Comparison of ENCODE assay signal across 9 cellular contexts in genomic region chr9:137167752-137168574, GRCh38. TPM values are rescaled to one million over a fixed set of nuclear protein-coding genes. Genes with fewer than 3 reads are reported as not detected.
A peak's percentile ranks its signal among the peaks of the same experiment; 100 is the strongest.
DNase-seq lines count a peak whose midpoint lies in the region; ATAC-seq, FAIRE-seq and TF ChIP-seq lines count a peak whose summit lies in the region.
"Had no signal": no experiment of that assay in that cellular context is flagged by ENCODE, and none has a peak within 500 bp of the region (broad histone marks: within the 10 kb centered on the region; RNA-seq: fewer than 3 reads in every experiment).

No MANE protein-coding gene starts in this region.

- POLR2A ChIA-PET in K562 (lab: Yijun Ruan, JAX): interaction anchor here (0.8 to 1.1 kb wide), 2 partner anchors 21 to 75 kb away, joined by 3 read pairs; partner anchors contain the start of gene SSNA1

- no peak for TF ChIP-seq CTCF in DND-41 (IDR thresholded peaks at IDR 0.05; ENCODE audit: borderline replicate concordance, extremely low read depth, low read length, poor library complexity, severe bottlenecking)
- TF ChIP-seq CTCF in NB4 (IDR thresholded peaks at IDR 0.05; ENCODE audit: low read depth, low read length): no peak
- no peak for TF ChIP-seq CTCF in K562 (IDR thresholded peaks at IDR 0.05 in 2 of 3, conservative IDR thresholded peaks at IDR 0.05 in 1 of 3; ENCODE audit: insufficient read depth in 2 of 3, low read depth in 1 of 3, low read length in 3 of 3)
- TF ChIP-seq CTCF in neural crest cell (conservative IDR thresholded peaks at IDR 0.05): no peak

- H3K4me1 ChIP-seq in DND-41 (ENCODE audit: insufficient read depth, low read length): no peaks in the 10 kb centered on the region
- H3K4me1 ChIP-seq in K562 (replicated peaks in 1 of 2; ENCODE audit: control insufficient read depth in 2 of 2, insufficient read depth in 2 of 2, low read length in 2 of 2): peaks cover 0 to 98% of the 10 kb centered on the region in 2 experiments; a peak in 2 of 5 replicates

- H3K27me3 ChIP-seq in DND-41 (ENCODE audit: insufficient read depth, low read length, poor library complexity) (peaks cover 28% of the 10 kb centered on the region), K562 (ENCODE audit: control insufficient read depth in 2 of 2, insufficient read depth in 2 of 2, low read length in 2 of 2) (peaks cover 29 to 55% of the 10 kb centered on the region in 2 experiments; a peak in 4 of 5 replicates)

- TF ChIP-seq POLR2A in NB4 (IDR thresholded peaks at IDR 0.05; ENCODE audit: extremely low read depth, insufficient read length) (no peak), K562 (conservative IDR thresholded peaks at IDR 0.05) (no peak)

- H3K4me1 Mint-ChIP-seq in neural crest cell: no peaks in the 10 kb centered on the region

- ATAC-seq in DND-41 (ENCODE audit: insufficient read depth, low read depth) (peak; percentile 29; the same call in 1 of the 3 replicates), K562 (peak; percentile 49)

- no peak for TF ChIP-seq RAD21 in K562 (CRISPR knock-in tag; conservative IDR thresholded peaks at IDR 0.05 in 1 of 2, IDR thresholded peaks at IDR 0.05 in 1 of 2)

- H4K20me1 ChIP-seq in DND-41 (ENCODE audit: insufficient read depth, low read length) (no peaks in the 10 kb centered on the region), K562 (replicated peaks; ENCODE audit: control insufficient read depth, insufficient read depth, low read length) (no peaks in the 10 kb centered on the region; the same call in 1 of the 2 replicates)

- no peak overlapping the region for H3K4me3 Mint-ChIP-seq in neural crest cell

- no peak overlapping the region for H3K27ac Mint-ChIP-seq in neural crest cell (ENCODE audit: unreplicated experiment)

- no peak for FAIRE-seq in K562 (lab: Jason Lieb, UNC)
- FAIRE-seq in frontal cortex (lab: Jason Lieb, UNC): no peak

- H3K27ac ChIP-seq in DND-41 (ENCODE audit: low read length) (no peak overlapping the region), K562 (ENCODE audit: extremely low read depth, low read depth, low read length) (no peak overlapping the region)

- no TSS peak for BruUV-seq in K562 (replicated peaks; lab: Mats Ljungman, UMichigan)

- in situ Hi-C loops in K562 (cut with MboI): no loop called here

- H2AFZ ChIP-seq in DND-41 (ENCODE audit: low read depth, low read length) (no peak overlapping the region), K562 (ENCODE audit: low read depth, low read length) (no peak overlapping the region)

- H3K79me2 ChIP-seq in DND-41 (ENCODE audit: insufficient read depth, low read length): no peaks in the 10 kb centered on the region
- no peaks in the 10 kb centered on the region for H3K79me2 ChIP-seq in K562 (ENCODE audit: control insufficient read depth, insufficient read depth, low read length)

- H3K4me3 ChIP-seq in DND-41 (ENCODE audit: low read depth in 1 of 2, low read length in 2 of 2): no peak overlapping the region
- no peak overlapping the region for H3K4me3 ChIP-seq in NB4 (ENCODE audit: low read depth, low read length)
- H3K4me3 ChIP-seq in K562: no peak overlapping the region

- TF ChIP-seq EP300 in K562 (IDR thresholded peaks at IDR 0.05; ENCODE audit: low read length): no peak

- no peak overlapping the region for H3K4me2 ChIP-seq in DND-41 (ENCODE audit: insufficient read depth, low read length)
- H3K4me2 ChIP-seq in K562 (ENCODE audit: insufficient read depth, low read length): no peak overlapping the region; the same call in 1 of the 2 replicates

- no peaks in the 10 kb centered on the region for H3K9me1 ChIP-seq in K562 (ENCODE audit: control insufficient read depth, insufficient read depth, low read length)

- 9% methylated on average over 22 of the region's 57 CpGs for WGBS in K562 (ENCODE audit: insufficient coverage, low coverage, missing lambda C conversion rate)

- DNase-seq in DND-41 (no peak), NB4 (ENCODE audit: low read depth) (peak; percentile 50), K562 (ENCODE audit: extremely low read depth in 1 of 4, low spot score in 3 of 4) (peak; percentile 69 to 88 (median 80)), neural crest cell (ENCODE audit: low read depth, low spot score) (peak; percentile 26), COLO829 (ENCODE audit: low spot score) (no peak), UCSD-AML1 (lab: John Stamatoyannopoulos, UW; ENCODE audit: unreplicated experiment) (no peak), frontal cortex (ENCODE audit: low spot score in 2 of 2) (no peak), midbrain (lab: John Stamatoyannopoulos, UW) (no peak)

- H3K9me3 ChIP-seq in DND-41 (ENCODE audit: insufficient read depth, low read length, severe bottlenecking) (no peaks in the 10 kb centered on the region), K562 (replicated peaks; ENCODE audit: control insufficient read depth, insufficient read depth, low read depth, low read length) (no peaks in the 10 kb centered on the region)

- peaks cover 84% of the 10 kb centered on the region for H3K27me3 Mint-ChIP-seq in neural crest cell (ENCODE audit: low read depth)

- H3K36me3 ChIP-seq in DND-41 (ENCODE audit: insufficient read depth, low read length): no peaks in the 10 kb centered on the region
- H3K36me3 ChIP-seq in K562 (ENCODE audit: control insufficient read depth, insufficient read depth, low read length): no peaks in the 10 kb centered on the region

- intact Hi-C loops in K562 (cut with micrococcal nuclease): no loop called here

- H3K9ac ChIP-seq in DND-41 (ENCODE audit: low read depth, low read length) (no peak overlapping the region), K562 (ENCODE audit: insufficient read depth in 1 of 2, low read depth in 2 of 2, low read length in 2 of 2) (peak overlapping the region in 1 of 2 experiments; percentile 52; a peak in 1 of 4 replicates)

- no peaks in the 10 kb centered on the region for H3K36me3 Mint-ChIP-seq in neural crest cell (ENCODE audit: low read depth)

- CTCF ChIA-PET in K562 (lab: Yijun Ruan, JAX; ENCODE audit: low intra/inter-chr PET ratio): no interaction called here

- H3K9me3 Mint-ChIP-seq in neural crest cell: no peaks in the 10 kb centered on the region

RNA-seq across cellular contexts. Expression of gene LRRC26, which starts 1.9 kb away (rescaled TPM):
- total RNA-seq in K562 (2011; cell fraction: chromatin; rRNA removed; ENCODE audit: low replicate concordance): not detected in 2 replicates
- total RNA-seq in K562 (2011; cell fraction: nucleolus; rRNA removed): not detected in 2 replicates
- not detected in 2 replicates for total RNA-seq in K562 (2011; cell fraction: nucleoplasm; rRNA removed)
- not detected in 2 replicates for total RNA-seq in K562 (2014; rRNA removed)
- total RNA-seq in K562 (2014; rRNA removed; fragmentation: Illumina TruSeq; extraction: Trizol): not detected in 2 replicates
- total RNA-seq in K562 (2015; rRNA removed; fragmentation: Illumina TruSeq; extraction: Trizol): not detected in 2 replicates
- total RNA-seq in K562 (2021): not detected in 2 replicates
- polyA plus RNA-seq in K562 (2011; rRNA removed): not detected in 2 replicates
- polyA plus RNA-seq in K562 (2011; cell fraction: cytosol; rRNA removed): 0.06 TPM in 1 of 2 replicates, not detected in the other
- not detected in 2 replicates for polyA plus RNA-seq in K562 (2011; cell fraction: nucleus; rRNA removed)
- polyA plus RNA-seq in K562 (2012): not detected in 2 replicates
- polyA plus RNA-seq in K562 (2014; fragmentation: Illumina TruSeq; extraction: Trizol): not detected in 2 replicates
- polyA plus RNA-seq in K562 (2014; fragmentation: Nextera tagmentation; extraction: Ambion mirVana): not detected
- not detected in 2 replicates for polyA plus RNA-seq in K562 (2014; rRNA removed)
- polyA minus RNA-seq in K562 (2011; rRNA and poly(A)+ RNA removed): not detected in 2 replicates
- not detected in 2 replicates for polyA minus RNA-seq in K562 (2011; cell fraction: cytosol; rRNA and poly(A)+ RNA removed)
- not detected in 2 replicates for polyA minus RNA-seq in K562 (2011; cell fraction: nucleus; rRNA and poly(A)+ RNA removed)
- 0.37 and 0.48 TPM in 2 replicates for total RNA-seq in neural crest cell
- total RNA-seq in frontal cortex: 0.41 TPM
- total RNA-seq: HT1080 had no signal

RNA-seq across cellular contexts. Expression of gene TMEM210, which starts 3.9 kb away (rescaled TPM):
- not detected in 2 replicates for total RNA-seq in K562 (2011; cell fraction: chromatin; rRNA removed; ENCODE audit: low replicate concordance)
- not detected in 2 replicates for total RNA-seq in K562 (2011; cell fraction: nucleolus; rRNA removed)
- not detected in 2 replicates for total RNA-seq in K562 (2011; cell fraction: nucleoplasm; rRNA removed)
- total RNA-seq in K562 (2014; rRNA removed) (not detected in 2 replicates), K562 (2014; rRNA removed; fragmentation: Illumina TruSeq; extraction: Trizol) (not detected in 2 replicates), K562 (2015; rRNA removed; fragmentation: Illumina TruSeq; extraction: Trizol) (not detected in 2 replicates), K562 (2021) (not detected in 2 replicates), neural crest cell (not detected in 2 replicates), frontal cortex (not detected)
- polyA plus RNA-seq in K562 (2011; rRNA removed) (not detected in 2 replicates), K562 (2014; fragmentation: Illumina TruSeq; extraction: Trizol) (not detected in 2 replicates), K562 (2014; fragmentation: Nextera tagmentation; extraction: Ambion mirVana) (not detected), K562 (2014; rRNA removed) (not detected in 2 replicates)
- polyA plus RNA-seq in K562 (2011; cell fraction: cytosol; rRNA removed): not detected in 2 replicates
- polyA plus RNA-seq in K562 (2011; cell fraction: nucleus; rRNA removed): not detected in 2 replicates
- not detected in 2 replicates for polyA plus RNA-seq in K562 (2012)
- not detected in 2 replicates for polyA minus RNA-seq in K562 (2011; rRNA and poly(A)+ RNA removed)
- not detected in 2 replicates for polyA minus RNA-seq in K562 (2011; cell fraction: cytosol; rRNA and poly(A)+ RNA removed)
- not detected in 2 replicates for polyA minus RNA-seq in K562 (2011; cell fraction: nucleus; rRNA and poly(A)+ RNA removed)
- total RNA-seq: HT1080 had no signal

RNA-seq across cellular contexts. Expression of gene ANAPC2, which starts 20.4 kb away (rescaled TPM):
- total RNA-seq in K562 (2011; cell fraction: chromatin; rRNA removed; ENCODE audit: low replicate concordance): 116 and 279 TPM in 2 replicates
- total RNA-seq in K562 (2011; cell fraction: nucleolus; rRNA removed): 160 and 161 TPM in 2 replicates
- total RNA-seq in K562 (2011; cell fraction: nucleoplasm; rRNA removed): 110 and 125 TPM in 2 replicates
- 19.8 and 23.4 TPM in 2 replicates for total RNA-seq in K562 (2014; rRNA removed)
- 5.8 and 8.0 TPM in 2 replicates for total RNA-seq in K562 (2014; rRNA removed; fragmentation: Illumina TruSeq; extraction: Trizol)
- total RNA-seq in K562 (2015; rRNA removed; fragmentation: Illumina TruSeq; extraction: Trizol): 16.4 and 17.5 TPM in 2 replicates
- 50.7 and 56.5 TPM in 2 replicates for total RNA-seq in K562 (2021)
- 17.7 and 22.1 TPM in 2 replicates for polyA plus RNA-seq in K562 (2011; rRNA removed)
- polyA plus RNA-seq in K562 (2011; cell fraction: cytosol; rRNA removed): 11.1 and 24.4 TPM in 2 replicates
- 195 and 268 TPM in 2 replicates for polyA plus RNA-seq in K562 (2011; cell fraction: nucleus; rRNA removed)
- 30.8 and 42.2 TPM in 2 replicates for polyA plus RNA-seq in K562 (2012)
- 10.1 and 19.3 TPM in 2 replicates for polyA plus RNA-seq in K562 (2014; fragmentation: Illumina TruSeq; extraction: Trizol)
- under 1 TPM in 1 of 2 experiments, not detected in 1; 0.11 TPM for polyA plus RNA-seq in K562 (2014; fragmentation: Nextera tagmentation; extraction: Ambion mirVana)
- polyA plus RNA-seq in K562 (2014; rRNA removed): 41.6 and 46.1 TPM in 2 replicates
- 10.4 and 13.3 TPM in 2 replicates for polyA minus RNA-seq in K562 (2011; rRNA and poly(A)+ RNA removed)
- 30.0 and 32.4 TPM in 2 replicates for polyA minus RNA-seq in K562 (2011; cell fraction: cytosol; rRNA and poly(A)+ RNA removed)
- 61.7 and 67.4 TPM in 2 replicates for polyA minus RNA-seq in K562 (2011; cell fraction: nucleus; rRNA and poly(A)+ RNA removed)
- 69.3 and 71.7 TPM in 2 replicates for total RNA-seq in neural crest cell
- 22.4 TPM for total RNA-seq in frontal cortex

RNA-seq across cellular contexts. Expression of gene SSNA1, which starts 20.5 kb away (rescaled TPM):
- total RNA-seq in K562 (2011; cell fraction: chromatin; rRNA removed; ENCODE audit: low replicate concordance): 2.1 and 9.0 TPM in 2 replicates
- total RNA-seq in K562 (2011; cell fraction: nucleolus; rRNA removed): 24.7 and 27.9 TPM in 2 replicates
- total RNA-seq in K562 (2011; cell fraction: nucleoplasm; rRNA removed): 12.1 and 13.6 TPM in 2 replicates
- total RNA-seq in K562 (2014; rRNA removed) (130 and 153 TPM in 2 replicates), K562 (2014; rRNA removed; fragmentation: Illumina TruSeq; extraction: Trizol) (8.7 and 16.8 TPM in 2 replicates), K562 (2015; rRNA removed; fragmentation: Illumina TruSeq; extraction: Trizol) (74.7 and 76.7 TPM in 2 replicates), K562 (2021) (96.4 and 106 TPM in 2 replicates), neural crest cell (64.8 and 66.4 TPM in 2 replicates), frontal cortex (24.5 TPM)
- polyA plus RNA-seq in K562 (2011; rRNA removed) (40.5 and 43.4 TPM in 2 replicates), K562 (2014; fragmentation: Illumina TruSeq; extraction: Trizol) (57.1 and 101 TPM in 2 replicates), K562 (2014; fragmentation: Nextera tagmentation; extraction: Ambion mirVana) (10 to 100 TPM in 1 of 2 experiments, 1 to 10 TPM in 1; 1.9 to 11.8 TPM), K562 (2014; rRNA removed) (114 and 137 TPM in 2 replicates)
- polyA plus RNA-seq in K562 (2011; cell fraction: cytosol; rRNA removed): 64.1 and 151 TPM in 2 replicates
- polyA plus RNA-seq in K562 (2011; cell fraction: nucleus; rRNA removed): 31.5 and 49.3 TPM in 2 replicates
- 94.8 and 97.7 TPM in 2 replicates for polyA plus RNA-seq in K562 (2012)
- 5.8 and 11.0 TPM in 2 replicates for polyA minus RNA-seq in K562 (2011; rRNA and poly(A)+ RNA removed)
- polyA minus RNA-seq in K562 (2011; cell fraction: cytosol; rRNA and poly(A)+ RNA removed): 18.9 and 27.1 TPM in 2 replicates
- polyA minus RNA-seq in K562 (2011; cell fraction: nucleus; rRNA and poly(A)+ RNA removed): 7.0 and 10.3 TPM in 2 replicates

RNA-seq across cellular contexts. Expression of gene GRIN1, which starts 29.0 kb away (rescaled TPM):
- 0.25 and 3.0 TPM in 2 replicates for total RNA-seq in K562 (2011; cell fraction: chromatin; rRNA removed; ENCODE audit: low replicate concordance)
- 0.67 and 3.3 TPM in 2 replicates for total RNA-seq in K562 (2011; cell fraction: nucleolus; rRNA removed)
- total RNA-seq in K562 (2011; cell fraction: nucleoplasm; rRNA removed): 0.53 and 1.2 TPM in 2 replicates
- not detected in 2 replicates for total RNA-seq in K562 (2014; rRNA removed)
- not detected in 2 replicates for total RNA-seq in K562 (2014; rRNA removed; fragmentation: Illumina TruSeq; extraction: Trizol)
- not detected in 2 replicates for total RNA-seq in K562 (2015; rRNA removed; fragmentation: Illumina TruSeq; extraction: Trizol)
- total RNA-seq in K562 (2021): 0.35 and 0.36 TPM in 2 replicates
- polyA plus RNA-seq in K562 (2011; rRNA removed): 0.03 and 0.04 TPM in 2 replicates
- polyA plus RNA-seq in K562 (2011; cell fraction: cytosol; rRNA removed): 0.04 and 0.07 TPM in 2 replicates
- 0.34 and 0.67 TPM in 2 replicates for polyA plus RNA-seq in K562 (2011; cell fraction: nucleus; rRNA removed)
- 0.35 and 0.38 TPM in 2 replicates for polyA plus RNA-seq in K562 (2012)
- polyA plus RNA-seq in K562 (2014; fragmentation: Illumina TruSeq; extraction: Trizol): 0.08 TPM in 1 of 2 replicates, not detected in the other
- polyA plus RNA-seq in K562 (2014; fragmentation: Nextera tagmentation; extraction: Ambion mirVana): not detected
- 0.08 and 0.16 TPM in 2 replicates for polyA plus RNA-seq in K562 (2014; rRNA removed)
- polyA minus RNA-seq in K562 (2011; rRNA and poly(A)+ RNA removed): not detected in 2 replicates
- polyA minus RNA-seq in K562 (2011; cell fraction: cytosol; rRNA and poly(A)+ RNA removed): not detected in 2 replicates
- polyA minus RNA-seq in K562 (2011; cell fraction: nucleus; rRNA and poly(A)+ RNA removed): 0.13 and 0.56 TPM in 2 replicates
- total RNA-seq in neural crest cell: 0.14 and 0.44 TPM in 2 replicates
- 29.8 TPM for total RNA-seq in frontal cortex
- total RNA-seq: HT1080 had no signal

Comparison
In these comparisons a context has a peak if more than half of its experiments do, and no peak if none do; other contexts are left out.
1. DNase-seq: peak in NB4 (single experiment), K562 (4 of 4) and neural crest cell (single experiment); none in DND-41 (single experiment), COLO829 (single experiment), UCSD-AML1 (single experiment), frontal cortex (0 of 2) and midbrain (single experiment).